In genomic region chr14:91380610-91381371, GRCh38 we compare ENCODE assay signal across 9 cellular contexts. TPM values are rescaled to one million over a fixed set of nuclear protein-coding genes. Genes with fewer than 3 reads are reported as not detected.
A peak's percentile ranks its signal among the peaks of the same experiment; 100 is the strongest.
DNase-seq lines count a peak whose midpoint lies in the region; ATAC-seq, FAIRE-seq and TF ChIP-seq lines count a peak whose summit lies in the region.
"Had no signal": no experiment of that assay in that cellular context is flagged by ENCODE, and none has a peak within 500 bp of the region (broad histone marks: within the 10 kb centered on the region; RNA-seq: fewer than 3 reads in every experiment).

No MANE protein-coding gene starts in this region.

- TF ChIP-seq POLR2A in heart left ventricle (IDR thresholded peaks at IDR 0.05) (no peak), transverse colon (IDR thresholded peaks at IDR 0.05) (no peak)

- H3K9me3 ChIP-seq in heart left ventricle (no peaks in the 10 kb centered on the region), right atrium auricular region (no peaks in the 10 kb centered on the region), transverse colon (no peaks in the 10 kb centered on the region), kidney (ENCODE audit: control insufficient read depth in 1 of 2, low read length in 2 of 2) (no peaks in the 10 kb centered on the region)

- peaks cover 0 to 73% (median 13%) of the 10 kb centered on the region in 12 donors for H3K4me1 ChIP-seq in heart left ventricle
- H3K4me1 ChIP-seq in right atrium auricular region, result peaks cover 0 to 38% of the 10 kb centered on the region in 2 donors
- peaks cover 11 to 41% (median 35%) of the 10 kb centered on the region in 4 donors for H3K4me1 ChIP-seq in transverse colon
- peaks cover 0 to 9% of the 10 kb centered on the region in 2 donors for H3K4me1 ChIP-seq in kidney (ENCODE audit: control insufficient read depth in 1 of 2, insufficient read depth in 1 of 2, low read depth in 1 of 2, low read length in 2 of 2)

- TF ChIP-seq CTCF in heart left ventricle (IDR thresholded peaks at IDR 0.05) (no peak), right atrium auricular region (IDR thresholded peaks at IDR 0.05) (no peak), transverse colon (IDR thresholded peaks at IDR 0.05) (no peak), omental fat pad (IDR thresholded peaks at IDR 0.05) (no peak), kidney (IDR thresholded peaks at IDR 0.05; ENCODE audit: borderline replicate concordance, extremely low read depth, insufficient read depth) (no peak)

- H3K36me3 ChIP-seq in heart left ventricle (no peaks in the 10 kb centered on the region), right atrium auricular region (no peaks in the 10 kb centered on the region), transverse colon (no peaks in the 10 kb centered on the region), kidney (ENCODE audit: control insufficient read depth in 1 of 2, insufficient read depth in 2 of 2, low read length in 2 of 2) (no peaks in the 10 kb centered on the region)

- H3K4me3 ChIP-seq in heart left ventricle (no peak overlapping the region), right atrium auricular region (no peak overlapping the region), transverse colon (no peak overlapping the region), kidney (ENCODE audit: low read length in 2 of 2) (no peak overlapping the region)

- ATAC-seq in heart left ventricle (peak in 3 of 4 donors; percentile 41 to 58 (median 52)), omental fat pad (ENCODE audit: low FRiP score) (no peak), HG03439 (IDR thresholded peaks at IDR 0.05; ENCODE audit: unreplicated experiment) (no peak)

- WGBS in heart left ventricle, 4 donors, result 46 to 53% (median 51%) methylated on average over 11 of the region's 11 CpGs
- WGBS in transverse colon (ENCODE audit: low coverage in 1 of 2), 2 donors, result 43 to 59% methylated on average over 1 to 11 of the region's 11 CpGs

- TF ChIP-seq EP300 in transverse colon (IDR thresholded peaks at IDR 0.05; ENCODE audit: low read depth), result no peak

- H3K27ac ChIP-seq in heart left ventricle (no peak overlapping the region), right atrium auricular region (no peak overlapping the region), transverse colon (no peak overlapping the region), kidney (ENCODE audit: low read depth in 2 of 2, low read length in 2 of 2) (no peak overlapping the region)
- H3K27ac ChIP-seq: KMS-11 had no signal

- H3K27me3 ChIP-seq in heart left ventricle (no peaks in the 10 kb centered on the region), right atrium auricular region (no peaks in the 10 kb centered on the region), transverse colon (no peaks in the 10 kb centered on the region)

- DNase-seq in heart left ventricle (peak in 4 of 5 donors; percentile 14 to 70 (median 58)), right atrium auricular region (ENCODE audit: low spot score) (no peak), NCI-H69 (lab: John Stamatoyannopoulos, UW) (peak; percentile 96), dedifferentiated amniotic fluid mesenchymal stem cell (ENCODE audit: extremely low spot score) (peak; percentile 32), transverse colon (peak; percentile 10), omental fat pad (ENCODE audit: low spot score) (no peak), kidney (no peak)

- H3K9ac ChIP-seq in kidney (ENCODE audit: low read length in 2 of 2), result no peak overlapping the region
- H3K9ac ChIP-seq: KMS-11 had no signal

- intact Hi-C loops in heart left ventricle (cut with DNase I) (loop anchor here in 1 of 10 donors (5.0 kb wide), 1 partner anchor 37 kb away; the partner anchor contains the start of gene CCDC88C), transverse colon (cut with DNase I; ENCODE audit: low total_unique reads) (no loop called here), kidney (cut with DNase I) (no loop called here)

- in situ Hi-C loops in transverse colon (cut with MboI; ENCODE audit: low pct_ligation_motif_present in 1 of 4, low pct_unique_long_range_greater_than_20kb in 1 of 4, low sequenced_read_pairs in 3 of 4), result no loop called here

- FAIRE-seq in kidney (lab: Jason Lieb, UNC), result no peak

RNA-seq across cellular contexts. Expression of gene CCDC88C, which starts 36.8 kb away (rescaled TPM):
- 10 to 100 TPM in 1 of 9 donors, 1 to 10 TPM in 8; 2.4 to 15.6 (median 5.4) TPM for total RNA-seq in heart left ventricle
- 1 to 10 TPM; 2.8 to 3.4 TPM for polyA plus RNA-seq in heart left ventricle
- total RNA-seq in right atrium auricular region, result 1 to 10 TPM; 4.0 to 4.4 TPM
- 100 to 1,000 TPM in 1 of 4 donors, 10 to 100 TPM in 3; 29.5 to 171 (median 60.3) TPM for total RNA-seq in transverse colon
- total RNA-seq in omental fat pad, result 10 to 100 TPM in 1 of 4 donors, 1 to 10 TPM in 3; 4.5 to 36.6 (median 9.4) TPM
- total RNA-seq in kidney, result 32.8 TPM
- polyA plus RNA-seq in kidney (ENCODE audit: insufficient read depth, low read depth, low replicate concordance), result 6.6 TPM

Comparison
In these comparisons a context has a peak if more than half of its experiments do, and no peak if none do; other contexts are left out.
1. DNase-seq: peak in heart left ventricle (4 of 5), NCI-H69 (single experiment), dedifferentiated amniotic fluid mesenchymal stem cell (single experiment) and transverse colon (single experiment); none in right atrium auricular region (single experiment), omental fat pad (single experiment) and kidney (single experiment).
2. ATAC-seq: peak in heart left ventricle (3 of 4); none in omental fat pad (single experiment) and HG03439 (single experiment).